ENCODE assay signal across 6 cellular contexts in the genomic region with DNA sequence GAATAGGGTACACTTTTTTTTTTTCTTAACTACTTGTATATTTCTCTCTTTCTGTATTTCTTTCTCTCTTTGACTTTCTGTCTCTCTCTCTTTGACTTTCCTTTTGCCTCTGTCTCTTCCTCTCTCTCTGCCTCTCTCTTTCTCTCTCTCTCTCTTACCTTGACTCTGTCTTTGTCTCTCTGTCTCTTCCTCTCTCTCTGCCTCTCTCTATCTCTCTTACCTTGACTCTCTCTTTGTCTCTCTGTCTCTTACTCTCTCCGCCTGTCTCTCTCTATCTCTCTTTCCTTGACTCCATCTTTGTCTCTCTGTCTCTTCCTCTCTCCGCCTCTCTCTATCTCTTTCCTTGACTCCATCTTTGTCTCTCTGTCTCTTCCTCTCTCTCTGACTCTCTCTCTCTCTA.
"Had no signal": no experiment of that assay in that cellular context is flagged by ENCODE, and none has a peak within 500 bp of the region (broad histone marks: within the 10 kb centered on the region; RNA-seq: fewer than 3 reads in every experiment).

No MANE protein-coding gene starts in this region.

- ATAC-seq: GM23338 had no signal

- H3K4me3 Mint-ChIP-seq: GM23338, H9, HFFc6, IgD-negative memory B cell had no signal

- H3K4me2 ChIP-seq: GM23338 had no signal

- H3K4me3 ChIP-seq: GM23338 had no signal

- H3K36me3 Mint-ChIP-seq: IgD-negative memory B cell had no signal

- H2AFZ ChIP-seq: GM23338 had no signal

- H3K27ac Mint-ChIP-seq: GM23338, H9, HFFc6, IgD-negative memory B cell had no signal

- DNase-seq: H9, HCEC 1CT, HFFc6, KBM-7 had no signal

- H3K9me3 Mint-ChIP-seq: HFFc6 had no signal
